20 cellular contexts compared by ENCODE assay signal in the genomic region with DNA sequence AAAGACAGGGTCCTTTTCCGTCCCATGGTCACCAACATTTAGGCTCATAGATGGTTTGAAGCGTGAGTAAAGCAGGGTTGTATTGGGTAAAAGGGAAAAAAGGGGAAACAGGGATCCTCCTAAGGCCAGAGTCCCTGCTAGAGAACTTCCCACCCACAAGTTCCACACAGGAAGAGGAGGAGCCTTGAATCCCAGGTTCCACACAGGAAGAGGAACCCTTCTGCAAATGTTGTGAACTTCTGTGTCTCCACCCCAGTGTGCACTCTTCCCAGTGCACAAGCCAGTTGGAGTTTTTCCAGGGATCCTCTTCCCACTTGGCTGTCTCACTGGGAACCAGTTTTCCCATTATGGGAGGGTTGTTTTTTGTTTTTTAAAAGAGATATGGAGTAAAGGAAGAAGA. TPM values are rescaled to one million over a fixed set of nuclear protein-coding genes. Genes with fewer than 3 reads are reported as not detected.
DNase-seq lines count a peak whose midpoint lies in the region; ATAC-seq, FAIRE-seq and TF ChIP-seq lines count a peak whose summit lies in the region.
"Had no signal": no experiment of that assay in that cellular context is flagged by ENCODE, and none has a peak within 500 bp of the region (broad histone marks: within the 10 kb centered on the region; RNA-seq: fewer than 3 reads in every experiment).

No MANE protein-coding gene starts in this region.

- H3K27me3 ChIP-seq in PC-3 (ENCODE audit: low read length) (no peaks in the 10 kb centered on the region), keratinocyte (ENCODE audit: control insufficient read depth, extremely low read depth, insufficient read depth, low read length) (no peaks in the 10 kb centered on the region), upper lobe of right lung (no peaks in the 10 kb centered on the region)
- H3K27me3 ChIP-seq: heart right ventricle, tibial nerve had no signal

- POLR2A ChIA-PET in PC-3 (lab: Charles Lee; ENCODE audit: unreplicated experiment): no interaction called here

- ATAC-seq in Right ventricle myocardium superior (ENCODE audit: poor library complexity) (peak; percentile 51), PC-3 (no peak), upper lobe of right lung (peak; percentile 79), GM21717 (IDR thresholded peaks at IDR 0.05; ENCODE audit: unreplicated experiment) (no peak)
- ATAC-seq: natural killer cell treated with Interleukin-12 subunit alpha and Interleukin-12 subunit beta and Interleukin-15 and Interleukin-18, amount 100 ng/mL, for 72 hours; stimulated activated effector memory CD8-positive, alpha-beta T cell treated with anti-CD3 and anti-CD28 coated beads, Interleukin-12 subunit alpha, Interleukin-12 subunit beta, amount 100 ng/mL, for 72 hours had no signal

- H3K27ac ChIP-seq in PC-3 (ENCODE audit: low read length) (no peak overlapping the region), keratinocyte (ENCODE audit: control insufficient read depth, insufficient read depth, low read length) (no peak overlapping the region), upper lobe of right lung (no peak overlapping the region)
- H3K27ac ChIP-seq: heart right ventricle, tibial nerve had no signal

- TF ChIP-seq CTCF in PC-3 (conservative IDR thresholded peaks at IDR 0.05; ENCODE audit: low read depth, low read length) (no peak), keratinocyte (optimal IDR thresholded peaks at IDR 0.05 in 1 of 3, IDR thresholded peaks at IDR 0.05 in 1 of 3, conservative IDR thresholded peaks at IDR 0.05 in 1 of 3; ENCODE audit: extremely low read depth in 1 of 3, insufficient read depth in 2 of 3, low read length in 3 of 3) (no peak), upper lobe of right lung (IDR thresholded peaks at IDR 0.05) (no peak)

- H3K4me3 ChIP-seq in PC-3 (ENCODE audit: low read length) (no peak overlapping the region), keratinocyte (ENCODE audit: control insufficient read depth in 2 of 3, extremely low read depth in 1 of 3, insufficient read depth in 2 of 3, low read depth in 1 of 3, low read length in 3 of 3) (no peak overlapping the region), upper lobe of right lung (no peak overlapping the region)
- H3K4me3 ChIP-seq: heart right ventricle, tibial nerve had no signal

- BruUV-seq in PC-3 (replicated peaks; lab: Mats Ljungman, UMichigan): no TSS peak

- H3K36me3 ChIP-seq in PC-3 (ENCODE audit: low read depth, low read length): no peaks in the 10 kb centered on the region
- H3K36me3 ChIP-seq in keratinocyte (ENCODE audit: control insufficient read depth in 2 of 2, extremely low read depth in 1 of 2, insufficient read depth in 2 of 2, low read length in 2 of 2): no peaks in the 10 kb centered on the region
- no peaks in the 10 kb centered on the region for H3K36me3 ChIP-seq in upper lobe of right lung
- H3K36me3 ChIP-seq: heart right ventricle, tibial nerve had no signal

- no peaks in the 10 kb centered on the region for H3K9me1 ChIP-seq in keratinocyte (ENCODE audit: control insufficient read depth, extremely low read depth, insufficient read depth, low read length)

- no peak for DNase-seq in Right ventricle myocardium superior
- DNase-seq in cardiac septum (ENCODE audit: low spot score): no peak
- DNase-seq in PC-3: no peak
- no peak for DNase-seq in keratinocyte (ENCODE audit: low read depth, low spot score)
- no peak for DNase-seq in upper lobe of right lung
- DNase-seq in 8988T: no peak
- no peak for DNase-seq in COLO668 (lab: John Stamatoyannopoulos, UW; ENCODE audit: unreplicated experiment)
- DNase-seq: activated CD4-positive, alpha-beta T cell treated with anti-CD3 and anti-CD28 coated beads for 48 hours; activated CD8-positive, alpha-beta memory T cell treated with anti-CD3 and anti-CD28 coated beads, Interleukin-2, amount 50 U/mL, for 4 hours; anterior cingulate cortex; DND-41; HCEC 1CT; heart right ventricle; KG1; NCI-H1436 treated with DMSO at 0.1 percent for 48 hours; NCI-H2171 treated with DMSO at 0.1 percent for 48 hours had no signal

- H3K9ac ChIP-seq in PC-3 (ENCODE audit: low read length) (no peak overlapping the region), keratinocyte (ENCODE audit: control insufficient read depth, extremely low read depth, insufficient read depth, low read length) (no peak overlapping the region)

- intact Hi-C loops in Right ventricle myocardium superior (cut with DNase I) (loop anchor here (5.0 to 10.0 kb wide), 2 partner anchors 912 to 1284 kb away; no protein-coding TSS in a partner anchor), cardiac septum (cut with DNase I) (loop anchor here (5.0 to 10.0 kb wide), 3 partner anchors 912 to 1792 kb away; no protein-coding TSS in a partner anchor), PC-3 (cut with micrococcal nuclease) (loop anchor here (5.0 to 10.0 kb wide), 3 partner anchors 909 to 1284 kb away; a partner anchor contains a TSS), upper lobe of right lung (cut with DNase I) (no loop called here)

- H3K4me1 ChIP-seq in PC-3 (ENCODE audit: insufficient read depth, low read length) (peaks cover 21% of the 10 kb centered on the region; the same call in 1 of the 2 replicates), keratinocyte (ENCODE audit: control insufficient read depth, extremely low read depth, insufficient read depth, low read length) (peaks cover 3% of the 10 kb centered on the region), upper lobe of right lung (no peaks in the 10 kb centered on the region)

- H3K9me2 ChIP-seq in PC-3 (replicated peaks; ENCODE audit: low read length): no peaks in the 10 kb centered on the region

- H3K9me3 ChIP-seq in PC-3 (ENCODE audit: low read length) (no peaks in the 10 kb centered on the region), keratinocyte (ENCODE audit: control insufficient read depth, low read depth, low read length) (no peaks in the 10 kb centered on the region), upper lobe of right lung (no peaks in the 10 kb centered on the region)
- H3K9me3 ChIP-seq: heart right ventricle, tibial nerve had no signal

- no peak for FAIRE-seq in keratinocyte (lab: Jason Lieb, UNC)

- dilution Hi-C loops in keratinocyte (cut with MboI; ENCODE audit: extremely low pct_ligation_motif_present, low sequenced_read_pairs): no loop called here

- H4K20me1 ChIP-seq in PC-3 (ENCODE audit: low read length): no peaks in the 10 kb centered on the region
- H4K20me1 ChIP-seq in keratinocyte (ENCODE audit: control insufficient read depth, extremely low read depth, insufficient read depth, low read length): no peaks in the 10 kb centered on the region

- peak overlapping the region; percentile 67 for H2AFZ ChIP-seq in PC-3 (ENCODE audit: low read length)
- peak overlapping the region; percentile 14 for H2AFZ ChIP-seq in keratinocyte (ENCODE audit: control insufficient read depth, low read length)

- CTCF ChIA-PET in PC-3 (lab: Charles Lee): no interaction called here

- no peaks in the 10 kb centered on the region for H3K79me2 ChIP-seq in PC-3 (ENCODE audit: low read length)
- H3K79me2 ChIP-seq in keratinocyte (ENCODE audit: control insufficient read depth, insufficient read depth, low read length): no peaks in the 10 kb centered on the region

- H3K4me2 ChIP-seq in PC-3 (ENCODE audit: low read length): no peak overlapping the region
- no peak overlapping the region for H3K4me2 ChIP-seq in keratinocyte (ENCODE audit: control insufficient read depth, extremely low read depth, insufficient read depth, low read depth, low read length)

- H3F3A ChIP-seq in PC-3 (ENCODE audit: low read length, unreplicated experiment): no peaks in the 10 kb centered on the region

RNA-seq across cellular contexts. Expression of a gene that starts 27.6 kb away (rescaled TPM):
- total RNA-seq in Right ventricle myocardium superior (3.6 TPM), cardiac septum (3.1 TPM), PC-3 (2014; rRNA removed) (not detected in 2 replicates), upper lobe of right lung (9.4 TPM)
- polyA plus RNA-seq in keratinocyte: 0.03 to 0.15 TPM (median 0.05 TPM) in 3 replicates
- not detected for polyA plus RNA-seq in keratinocyte (2011; ENCODE audit: low read depth)
- polyA plus RNA-seq in keratinocyte (2011; cell fraction: cytosol; rRNA removed): 0.11 TPM in 1 of 2 replicates, not detected in the other
- polyA plus RNA-seq in keratinocyte (2011; cell fraction: nucleus; rRNA removed): 0.05 and 0.24 TPM in 2 replicates
- polyA plus RNA-seq in keratinocyte (2012; ENCODE audit: low replicate concordance): 0.06 TPM in 1 of 2 replicates, not detected in the other
- 1.7 TPM in 1 of 3 replicates, not detected in the others for polyA minus RNA-seq in keratinocyte
- not detected for polyA minus RNA-seq in keratinocyte (2011; cell fraction: cytosol; rRNA and poly(A)+ RNA removed)
- 0.31 TPM in 1 of 2 replicates, not detected in the other for polyA minus RNA-seq in keratinocyte (2011; cell fraction: nucleus; rRNA and poly(A)+ RNA removed)

RNA-seq across cellular contexts. Expression of a gene that starts 35.3 kb away (rescaled TPM):
- total RNA-seq in Right ventricle myocardium superior: 0.24 TPM
- total RNA-seq in cardiac septum: not detected
- 5.8 and 8.1 TPM in 2 replicates for total RNA-seq in PC-3 (2014; rRNA removed)
- 0.15 to 0.34 TPM (median 0.31 TPM) in 3 replicates for polyA plus RNA-seq in keratinocyte
- 1.8 TPM for polyA plus RNA-seq in keratinocyte (2011; ENCODE audit: low read depth)
- polyA plus RNA-seq in keratinocyte (2011; cell fraction: cytosol; rRNA removed): 0.17 and 0.49 TPM in 2 replicates
- 0.33 and 0.98 TPM in 2 replicates for polyA plus RNA-seq in keratinocyte (2011; cell fraction: nucleus; rRNA removed)
- 0.19 and 1.6 TPM in 2 replicates for polyA plus RNA-seq in keratinocyte (2012; ENCODE audit: low replicate concordance)
- 0.16 to 0.20 TPM in 2 of 3 replicates, not detected in the other for polyA minus RNA-seq in keratinocyte
- 2.7 TPM for polyA minus RNA-seq in keratinocyte (2011; cell fraction: cytosol; rRNA and poly(A)+ RNA removed)
- 0.85 and 1.9 TPM in 2 replicates for polyA minus RNA-seq in keratinocyte (2011; cell fraction: nucleus; rRNA and poly(A)+ RNA removed)
- 0.96 TPM for total RNA-seq in upper lobe of right lung
- polyA plus RNA-seq: heart right ventricle had no signal

Comparison
In these comparisons a context has a peak if more than half of its experiments do, and no peak if none do; other contexts are left out.
1. ATAC-seq: peak in Right ventricle myocardium superior (single experiment) and upper lobe of right lung (single experiment); none in PC-3 (single experiment) and GM21717 (single experiment).